11 cellular contexts compared by ENCODE assay signal in the genomic region with DNA sequence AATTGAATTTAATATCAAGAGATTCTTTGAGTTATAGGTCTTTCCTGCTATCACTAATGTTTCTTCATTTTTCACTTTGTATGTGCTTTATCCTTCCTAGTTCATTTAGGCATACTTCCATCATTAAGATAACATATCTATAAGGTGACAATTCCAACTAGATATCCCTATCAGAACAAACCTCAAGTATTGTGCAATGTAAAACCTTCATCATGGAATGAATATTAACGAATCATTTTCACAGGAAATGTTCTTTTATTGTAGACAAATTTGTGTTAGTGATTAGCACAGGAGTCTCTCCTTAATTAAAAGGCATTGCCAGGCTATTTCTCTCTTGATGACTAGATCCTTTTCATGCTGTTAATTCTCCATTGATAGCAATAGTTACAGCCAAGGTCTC.
"Had no signal": no experiment of that assay in that cellular context is flagged by ENCODE, and none has a peak within 500 bp of the region (broad histone marks: within the 10 kb centered on the region; RNA-seq: fewer than 3 reads in every experiment).

No MANE protein-coding gene starts in this region.

- H3K36me3 ChIP-seq: HAP-1 had no signal

- H2AFZ ChIP-seq: GM23248, GM23338 had no signal

- H3K4me2 ChIP-seq: GM23338 had no signal

- ATAC-seq: GM23338, HCT116 had no signal

- H3K9me3 ChIP-seq: HAP-1 had no signal

- H3K27ac ChIP-seq: GM23248 had no signal

- H3K4me1 ChIP-seq: HAP-1 had no signal

- FAIRE-seq: H1, H54 had no signal

- H3K4me3 ChIP-seq: GM23248, GM23338, HAP-1 had no signal

- H3K9ac ChIP-seq: GM23248 had no signal

- DNase-seq: GM23248, GOT3, H7, H9, HCEC 1CT, HFFc6 had no signal
